In the genomic region with DNA sequence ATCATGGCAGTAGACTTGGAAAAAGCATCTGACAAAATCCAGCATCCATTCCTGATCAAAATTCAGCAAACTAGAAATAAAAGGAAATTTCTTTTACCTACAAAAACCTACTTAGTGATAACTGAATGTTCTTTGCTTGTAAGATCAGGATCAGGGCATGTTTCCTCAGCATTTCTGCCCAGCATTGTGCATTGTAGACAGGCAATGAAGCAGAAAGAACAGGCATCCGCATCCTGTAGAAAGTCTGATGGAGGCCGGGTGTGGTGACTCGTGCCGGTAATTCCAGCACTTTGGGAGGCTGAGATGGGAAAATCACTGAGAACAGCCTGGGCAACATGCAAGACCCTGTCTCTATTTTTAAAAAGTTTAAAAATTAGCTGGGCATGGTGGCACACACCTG, we compare ENCODE assay signal across 1 cellular context.
TF ChIP-seq lines count a peak whose summit lies in the region.

No MANE protein-coding gene starts in this region.

TF ChIP-seq in IMR-90, 13 proteins besides CTCF, POLR2A, EP300 and RAD21 (continued from another document):
- TF ChIP-seq FOS (IDR thresholded peaks at IDR 0.05; ENCODE audit: low read depth, low read length) (no peak), NFE2L2 (IDR thresholded peaks at IDR 0.05; ENCODE audit: low read depth, low read length) (no peak), RCOR1 (IDR thresholded peaks at IDR 0.05; ENCODE audit: insufficient replicate concordance, low read length) (no peak), MXI1 (IDR thresholded peaks at IDR 0.05; ENCODE audit: borderline replicate concordance, low read depth, low read length) (no peak), BHLHE40 (IDR thresholded peaks at IDR 0.05; ENCODE audit: low read depth, low read length) (no peak)
